8 cellular contexts compared by ENCODE assay signal in the genomic region with DNA sequence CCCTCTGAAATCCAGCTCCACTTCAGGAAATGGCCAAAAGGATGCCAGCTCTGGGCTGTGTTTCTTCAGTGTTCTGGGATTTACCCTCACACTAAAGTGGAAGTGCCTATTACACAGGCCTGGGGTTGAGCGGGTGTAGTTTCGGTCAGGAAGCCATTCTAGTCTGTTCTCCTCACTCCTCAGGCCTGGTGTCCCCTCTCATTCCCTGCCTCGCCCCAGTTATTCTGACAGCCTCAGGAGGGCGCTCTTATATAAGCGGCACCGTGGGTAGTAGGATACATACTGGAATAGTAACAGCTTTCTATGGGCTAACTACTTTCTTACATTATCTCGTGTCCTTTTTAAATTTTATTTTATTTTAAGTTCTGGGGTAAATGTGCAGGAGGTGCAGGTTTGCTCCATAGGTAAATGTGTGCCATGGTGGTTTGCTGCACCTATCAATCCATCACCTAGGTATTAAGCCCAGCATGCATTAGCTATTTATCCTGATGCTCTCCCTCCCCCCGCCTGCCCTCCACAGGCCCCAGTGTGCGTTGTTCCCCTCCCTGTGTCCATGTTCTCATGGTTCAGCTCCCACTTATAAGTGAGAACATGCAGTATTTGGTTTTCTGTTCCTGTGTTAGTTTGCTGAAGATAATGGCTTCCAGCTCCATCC. TPM values are rescaled to one million over a fixed set of nuclear protein-coding genes. Genes with fewer than 3 reads are reported as not detected.
DNase-seq lines count a peak whose midpoint lies in the region; ATAC-seq and TF ChIP-seq lines count a peak whose summit lies in the region.

No MANE protein-coding gene starts in this region.

- H3K79me2 ChIP-seq in GM23338 (replicated peaks; ENCODE audit: insufficient read depth): no peaks in the 10 kb centered on the region

- H3K4me2 ChIP-seq in GM23338: no peak overlapping the region

- TF ChIP-seq POLR2A in body of pancreas (IDR thresholded peaks at IDR 0.05) (no peak), testis (IDR thresholded peaks at IDR 0.05) (no peak)

- H3K9me3 ChIP-seq in body of pancreas: no peaks in the 10 kb centered on the region
- no peaks in the 10 kb centered on the region for H3K9me3 ChIP-seq in naive thymus-derived CD4-positive, alpha-beta T cell (ENCODE audit: control insufficient read depth in 2 of 3, low read length in 3 of 3)
- H3K9me3 ChIP-seq in testis: no peaks in the 10 kb centered on the region

- intact Hi-C loops in body of pancreas (cut with DNase I): no loop called here
- intact Hi-C loops in naive thymus-derived CD4-positive, alpha-beta T cell (cut with micrococcal nuclease): no loop called here
- intact Hi-C loops in activated CD8-positive, alpha-beta T cell treated with anti-CD3 and anti-CD28 coated beads for 36 hours (cut with micrococcal nuclease): no loop called here
- intact Hi-C loops in testis (cut with DNase I; ENCODE audit: low total_unique reads): no loop called here

- POLR2A ChIA-PET in AG04449 (lab: Yijun Ruan, JAX): interaction anchor here (0.6 kb wide), 2 partner anchors 12 to 93 kb away, joined by 3 read pairs; no protein-coding TSS in a partner anchor
- POLR2A ChIA-PET in naive thymus-derived CD4-positive, alpha-beta T cell (lab: Charles Lee): no interaction called here
- POLR2A ChIA-PET in activated CD8-positive, alpha-beta T cell treated with anti-CD3 and anti-CD28 coated beads for 36 hours (lab: Charles Lee): no interaction called here

- H2AFZ ChIP-seq in GM23338: no peak overlapping the region

- CTCF ChIA-PET in AG04449 (lab: Yijun Ruan, JAX): interaction anchor here (0.8 to 4.2 kb wide), 12 partner anchors 10 to 148 kb away, joined by 3 to 54 read pairs (median 4); a partner anchor contains a TSS
- CTCF ChIA-PET in naive thymus-derived CD4-positive, alpha-beta T cell (lab: Charles Lee): interaction anchor here (0.7 kb wide), 1 partner anchor 1846 kb away, joined by 4 read pairs; no protein-coding TSS in a partner anchor
- CTCF ChIA-PET in activated CD8-positive, alpha-beta T cell treated with anti-CD3 and anti-CD28 coated beads for 36 hours (lab: Charles Lee): interaction anchor here (0.8 kb wide), 1 partner anchor 73 kb away, joined by 3 read pairs; no protein-coding TSS in a partner anchor

- peak overlapping the region; percentile 40; the same call in 1 of the 2 replicates for H3K27ac Mint-ChIP-seq in GM23338
- no peak overlapping the region for H3K27ac Mint-ChIP-seq in naive thymus-derived CD4-positive, alpha-beta T cell
- H3K27ac Mint-ChIP-seq in activated CD8-positive, alpha-beta T cell treated with anti-CD3 and anti-CD28 coated beads for 36 hours: no peak overlapping the region

- peaks cover 4% of the 10 kb centered on the region; the same call in 1 of the 2 replicates for H3F3A ChIP-seq in GM23338 (replicated peaks; ENCODE audit: low read depth)

- H3K27me3 ChIP-seq in GM23338 (ENCODE audit: insufficient read depth): no peaks in the 10 kb centered on the region
- H3K27me3 ChIP-seq in body of pancreas: no peaks in the 10 kb centered on the region
- H3K27me3 ChIP-seq in naive thymus-derived CD4-positive, alpha-beta T cell (ENCODE audit: control insufficient read depth in 2 of 2, insufficient read depth in 2 of 2, low read length in 2 of 2): no peaks in the 10 kb centered on the region
- no peaks in the 10 kb centered on the region for H3K27me3 ChIP-seq in testis

- peaks cover 4% of the 10 kb centered on the region for H3K27me3 Mint-ChIP-seq in GM23338 (ENCODE audit: insufficient read depth, low read depth, poor library complexity)
- H3K27me3 Mint-ChIP-seq in naive thymus-derived CD4-positive, alpha-beta T cell: peaks cover 4 to 17% (median 5%) of the 10 kb centered on the region in 5 donors
- peaks cover 3% of the 10 kb centered on the region for H3K27me3 Mint-ChIP-seq in activated CD8-positive, alpha-beta T cell treated with anti-CD3 and anti-CD28 coated beads for 36 hours

- no peak overlapping the region for H3K4me3 Mint-ChIP-seq in GM23338
- H3K4me3 Mint-ChIP-seq in naive thymus-derived CD4-positive, alpha-beta T cell: no peak overlapping the region
- no peak overlapping the region for H3K4me3 Mint-ChIP-seq in activated CD8-positive, alpha-beta T cell treated with anti-CD3 and anti-CD28 coated beads for 36 hours

- 46 to 51% methylated on average over 9 of the region's 9 CpGs for WGBS in body of pancreas, 2 donors
- 55 to 67% methylated on average over 8 to 9 of the region's 9 CpGs for WGBS in testis, 2 donors

- DNase-seq in AG04449 (ENCODE audit: low read depth, low spot score) (no peak), GM23338 (ENCODE audit: low spot score) (peak; percentile 90), OCI-M1 (lab: John Stamatoyannopoulos, UW) (peak; percentile 58), foreskin melanocyte (peak; percentile 44), body of pancreas (no peak), testis (no peak)
- no peak for DNase-seq in naive thymus-derived CD4-positive, alpha-beta T cell
- DNase-seq in activated CD8-positive, alpha-beta T cell treated with anti-CD3 and anti-CD28 coated beads for 36 hours: no peak

- no peaks in the 10 kb centered on the region for H3K9me2 ChIP-seq in GM23338 (ENCODE audit: insufficient read depth)

- ATAC-seq in GM23338 (peak; percentile 78), body of pancreas (no peak)
- no peak for ATAC-seq in naive thymus-derived CD4-positive, alpha-beta T cell
- no peak for ATAC-seq in activated CD8-positive, alpha-beta T cell treated with anti-CD3 and anti-CD28 coated beads for 36 hours

- no peaks in the 10 kb centered on the region for H3K36me3 Mint-ChIP-seq in GM23338 (ENCODE audit: low read depth)
- H3K36me3 Mint-ChIP-seq in naive thymus-derived CD4-positive, alpha-beta T cell: no peaks in the 10 kb centered on the region
- no peaks in the 10 kb centered on the region for H3K36me3 Mint-ChIP-seq in activated CD8-positive, alpha-beta T cell treated with anti-CD3 and anti-CD28 coated beads for 36 hours (ENCODE audit: low read depth)

- no peaks in the 10 kb centered on the region for H4K20me1 ChIP-seq in GM23338 (replicated peaks; ENCODE audit: insufficient read depth)

- peaks cover 36% of the 10 kb centered on the region for H3K4me1 ChIP-seq in GM23338 (ENCODE audit: insufficient read depth)
- H3K4me1 ChIP-seq in body of pancreas: no peaks in the 10 kb centered on the region
- H3K4me1 ChIP-seq in naive thymus-derived CD4-positive, alpha-beta T cell (ENCODE audit: control insufficient read depth in 2 of 2, insufficient read depth in 2 of 2, low read length in 2 of 2): no peaks in the 10 kb centered on the region
- H3K4me1 ChIP-seq in testis: peaks cover 5% of the 10 kb centered on the region

- H3K4me3 ChIP-seq in AG04449 (ENCODE audit: low read depth, low read length) (no peak overlapping the region), GM23338 (no peak overlapping the region), body of pancreas (no peak overlapping the region), testis (no peak overlapping the region)
- no peak overlapping the region for H3K4me3 ChIP-seq in naive thymus-derived CD4-positive, alpha-beta T cell (ENCODE audit: low read length)

- H3K27ac ChIP-seq in GM23338 (ENCODE audit: low read depth) (no peak overlapping the region), body of pancreas (no peak overlapping the region), testis (no peak overlapping the region)
- no peak overlapping the region for H3K27ac ChIP-seq in naive thymus-derived CD4-positive, alpha-beta T cell (ENCODE audit: low read depth, low read length)

- H3K4me1 Mint-ChIP-seq in GM23338: peaks cover 35% of the 10 kb centered on the region
- H3K4me1 Mint-ChIP-seq in naive thymus-derived CD4-positive, alpha-beta T cell: no peaks in the 10 kb centered on the region
- no peaks in the 10 kb centered on the region for H3K4me1 Mint-ChIP-seq in activated CD8-positive, alpha-beta T cell treated with anti-CD3 and anti-CD28 coated beads for 36 hours (ENCODE audit: low read depth)

- H3K36me3 ChIP-seq in GM23338 (ENCODE audit: insufficient read depth) (no peaks in the 10 kb centered on the region), body of pancreas (replicated peaks in 1 of 2; ENCODE audit: insufficient read depth in 1 of 2, low read depth in 2 of 2) (no peaks in the 10 kb centered on the region), testis (ENCODE audit: low read depth, missing control alignments) (no peaks in the 10 kb centered on the region)
- H3K36me3 ChIP-seq in naive thymus-derived CD4-positive, alpha-beta T cell (ENCODE audit: control insufficient read depth in 2 of 3, insufficient read depth in 3 of 3, low read length in 3 of 3): no peaks in the 10 kb centered on the region

- TF ChIP-seq CTCF in AG04449 (IDR thresholded peaks at IDR 0.05; ENCODE audit: insufficient read depth, low read length, missing control alignments): peak; percentile 52
- TF ChIP-seq CTCF in GM23338 (conservative IDR thresholded peaks at IDR 0.05; ENCODE audit: low read depth in 2 of 2): peak; percentile 92 to 96
- no peak for TF ChIP-seq CTCF in body of pancreas (IDR thresholded peaks at IDR 0.05)
- TF ChIP-seq CTCF in activated CD8-positive, alpha-beta T cell treated with anti-CD3 and anti-CD28 coated beads for 36 hours (IDR thresholded peaks at IDR 0.05): no peak
- TF ChIP-seq CTCF in testis (IDR thresholded peaks at IDR 0.05): no peak

- H3K9me3 Mint-ChIP-seq in GM23338: no peaks in the 10 kb centered on the region
- H3K9me3 Mint-ChIP-seq in naive thymus-derived CD4-positive, alpha-beta T cell: no peaks in the 10 kb centered on the region
- H3K9me3 Mint-ChIP-seq in activated CD8-positive, alpha-beta T cell treated with anti-CD3 and anti-CD28 coated beads for 36 hours: no peaks in the 10 kb centered on the region

TF ChIP-seq in GM23338, 12 proteins besides CTCF, POLR2A, EP300 and RAD21 (continues in another document):
- TF ChIP-seq STAT1 (IDR thresholded peaks at IDR 0.05; ENCODE audit: unreplicated experiment) (no peak), EZH2phosphoT487 (IDR thresholded peaks at IDR 0.05; ENCODE audit: unreplicated experiment) (no peak)

RNA-seq across cellular contexts. Expression of a gene that starts 12.2 kb away (rescaled TPM):
- total RNA-seq in GM23338 (2014; rRNA removed; shearing (Covaris generic)): 0.28 TPM in 1 of 2 replicates, not detected in the other
- polyA plus RNA-seq in GM23338 (2016; fragmentation: Nextera tagmentation; extraction: Ambion mirVana) (0.28 and 0.31 TPM in 2 replicates), testis (ENCODE audit: insufficient read depth, low read depth, low replicate concordance) (2.1 TPM)
- total RNA-seq in body of pancreas (not detected), testis (1 to 10 TPM in 1 of 2 donors, under 1 TPM in 1; 0.56 to 1.0 TPM)
- total RNA-seq in naive thymus-derived CD4-positive, alpha-beta T cell: not detected
- polyA plus RNA-seq in naive thymus-derived CD4-positive, alpha-beta T cell: not detected
- not detected for total RNA-seq in activated CD8-positive, alpha-beta T cell treated with anti-CD3 and anti-CD28 coated beads for 36 hours

RNA-seq across cellular contexts. Expression of a gene that starts 43.1 kb away (rescaled TPM):
- 12.1 and 51.5 TPM in 2 replicates for total RNA-seq in GM23338 (2014; rRNA removed; shearing (Covaris generic))
- polyA plus RNA-seq in GM23338 (2016; fragmentation: Nextera tagmentation; extraction: Ambion mirVana): 34.3 and 35.4 TPM in 2 replicates
- total RNA-seq in body of pancreas: 10 to 100 TPM; 20.0 to 23.7 TPM
- total RNA-seq in naive thymus-derived CD4-positive, alpha-beta T cell: 10 to 100 TPM; 15.5 to 31.0 (median 22.7) TPM
- polyA plus RNA-seq in naive thymus-derived CD4-positive, alpha-beta T cell: 1 to 10 TPM; 4.4 to 6.8 TPM
- total RNA-seq in activated CD8-positive, alpha-beta T cell treated with anti-CD3 and anti-CD28 coated beads for 36 hours: 10 to 100 TPM; 15.1 to 15.8 TPM
- 10 to 100 TPM; 30.5 to 46.9 TPM for total RNA-seq in testis
- polyA plus RNA-seq in testis (ENCODE audit: insufficient read depth, low read depth, low replicate concordance): 14.8 TPM

Comparison
In these comparisons a context has a peak if more than half of its experiments do, and no peak if none do; other contexts are left out.
1. DNase-seq: peak in GM23338 (single experiment), OCI-M1 (single experiment) and foreskin melanocyte (single experiment); none in AG04449 (single experiment), body of pancreas (0 of 4), naive thymus-derived CD4-positive, alpha-beta T cell (0 of 9), activated CD8-positive, alpha-beta T cell treated with anti-CD3 and anti-CD28 coated beads for 36 hours (single experiment) and testis (single experiment).
2. CTCF ChIP-seq: peak in AG04449 (single experiment) and GM23338 (2 of 2); none in body of pancreas (0 of 7), activated CD8-positive, alpha-beta T cell treated with anti-CD3 and anti-CD28 coated beads for 36 hours (single experiment) and testis (0 of 3).